Comparison of ENCODE assay signal across 28 cellular contexts in genomic region chr5:123269436-123269835, GRCh38.
"Had no signal": no experiment of that assay in that cellular context is flagged by ENCODE, and none has a peak within 500 bp of the region (broad histone marks: within the 10 kb centered on the region; RNA-seq: fewer than 3 reads in every experiment).

No MANE protein-coding gene starts in this region.

- H3K27me3 ChIP-seq: breast epithelium, cardiac muscle cell, colonic mucosa, dorsolateral prefrontal cortex had no signal

- DNase-seq: activated CD4-positive, alpha-beta memory T cell treated with anti-CD3 and anti-CD28 coated beads, Interleukin-2, amount 10 ng/mL, durations not matched to agents 7 days and 5 days; activated CD4-positive, alpha-beta T cell treated with anti-CD3 and anti-CD28 coated beads for 1 hour; activated CD4-positive, alpha-beta T cell treated with anti-CD3 and anti-CD28 coated beads for 4 hours; activated CD4-positive, alpha-beta T cell treated with anti-CD3 and anti-CD28 coated beads, Interleukin-2, amount 10 ng/mL, durations not matched to agents 7 days and 5 days; activated CD4-positive, alpha-beta T cell treated with anti-CD3 and anti-CD28 coated beads, Interleukin-2, amount 50 U/mL, for 4 hours; activated CD8-positive, alpha-beta memory T cell treated with anti-CD3 and anti-CD28 coated beads, Interleukin-2, amount 50 U/mL, for 48 hours; activated effector memory CD4-positive, alpha-beta T cell treated with Interleukin-2 at 50 U/mL for 16 hours; activated gamma-delta T cell treated with Interleukin-2 at 50 U/mL for 16 hours; activated naive CD4-positive, alpha-beta T cell treated with anti-CD3 and anti-CD28 coated beads, Interleukin-2, amount 50 U/mL, for 16 hours; activated naive CD4-positive, alpha-beta T cell treated with Interleukin-2 at 50 U/mL for 16 hours; activated T-cell treated with anti-CD3 and anti-CD28 coated beads for 4 hours; activated T-cell treated with anti-CD3 and anti-CD28 coated beads, Interleukin-2, amount 50 U/mL, for 4 hours; amniotic stem cell; anterior cingulate cortex; central memory CD4-positive, alpha-beta T cell; cerebellar nuclear complex; colonic mucosa; dorsolateral prefrontal cortex; effector memory CD4-positive, alpha-beta T cell; endodermal cell; foreskin fibroblast; head of caudate nucleus; T-helper 2 cell had no signal

- H3K27ac ChIP-seq: breast epithelium, cardiac muscle cell, colonic mucosa, dorsolateral prefrontal cortex had no signal

- H3K4me1 ChIP-seq: breast epithelium, colonic mucosa had no signal

- H3K36me3 ChIP-seq: breast epithelium, cardiac muscle cell, colonic mucosa had no signal

- H3K9me3 ChIP-seq: breast epithelium, colonic mucosa had no signal

- ATAC-seq: activated T-cell treated with anti-CD3 and anti-CD28 coated beads, Interleukin-2, amount 50 U/mL, for 4 hours; activated T-helper 17 cell treated with anti-CD3 and anti-CD28 coated beads, Interleukin-2, amount 50 U/mL, for 72 hours; esophagus mucosa; WTC11 had no signal

- H3K4me3 ChIP-seq: breast epithelium, cardiac muscle cell, colonic mucosa, dorsolateral prefrontal cortex had no signal
